ENCODE assay signal across 16 cellular contexts in the genomic region with DNA sequence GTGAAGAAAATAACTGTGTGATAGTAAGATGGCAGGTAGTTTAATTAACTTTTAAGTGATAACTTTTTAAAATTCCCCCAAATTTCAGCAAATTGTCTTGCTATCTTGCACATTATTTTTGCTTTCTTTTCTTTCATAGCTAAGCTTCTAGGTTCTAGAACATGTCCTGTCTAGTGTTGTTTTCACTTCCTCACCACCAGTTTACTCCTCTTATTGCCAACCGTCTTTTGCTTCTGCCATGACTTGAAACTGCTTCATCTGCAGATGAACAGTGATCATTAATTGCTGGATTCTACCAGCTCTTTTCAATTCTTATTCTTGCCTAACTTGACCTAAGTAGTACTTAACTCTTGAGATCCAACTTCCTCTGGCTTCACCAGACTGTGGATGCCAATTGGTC.
DNase-seq lines count a peak whose midpoint lies in the region; ATAC-seq lines count a peak whose summit lies in the region.
"Had no signal": no experiment of that assay in that cellular context is flagged by ENCODE, and none has a peak within 500 bp of the region (broad histone marks: within the 10 kb centered on the region; RNA-seq: fewer than 3 reads in every experiment).

No MANE protein-coding gene starts in this region.

- DNase-seq in medulla oblongata (ENCODE audit: extremely low spot score) (no peak), SHP77 (lab: John Stamatoyannopoulos, UW) (no peak)
- DNase-seq: activated CD4-positive, CD25-positive, alpha-beta regulatory T cell treated with anti-CD3 and anti-CD28 coated beads, Interleukin-2, amount 50 U/mL, for 72 hours; activated naive CD4-positive, alpha-beta T cell treated with Interleukin-2 at 50 U/mL for 16 hours; colonic mucosa; DMS79 treated with DMSO at 0.1 percent for 48 hours; mammary epithelial cell; NCI-H2029 treated with DMSO at 0.1 percent for 48 hours; NCI-H774; T-helper 2 cell had no signal

- ATAC-seq in GM19025 (IDR thresholded peaks at IDR 0.05; ENCODE audit: low read depth, unreplicated experiment) (peak; percentile 51), GM21723 (IDR thresholded peaks at IDR 0.05; ENCODE audit: unreplicated experiment) (peak; percentile 83), HG03159 (IDR thresholded peaks at IDR 0.05; ENCODE audit: unreplicated experiment) (peak; percentile 81), GM19452 (IDR thresholded peaks at IDR 0.05; ENCODE audit: unreplicated experiment) (no peak), HG02981 (IDR thresholded peaks at IDR 0.05; ENCODE audit: unreplicated experiment) (no peak)
- ATAC-seq: natural killer cell treated with Interleukin-12 subunit alpha and Interleukin-12 subunit beta and Interleukin-15 and Interleukin-18, amount 100 ng/mL, for 72 hours had no signal

Comparison
In these comparisons a context has a peak if more than half of its experiments do, and no peak if none do; other contexts are left out.
1. ATAC-seq: peak in GM19025 (single experiment), GM21723 (single experiment) and HG03159 (single experiment); none in GM19452 (single experiment) and HG02981 (single experiment).